Comparison of ENCODE assay signal across 15 cellular contexts in genomic region chr10:266974-267425, GRCh38.
DNase-seq lines count a peak whose midpoint lies in the region; FAIRE-seq and TF ChIP-seq lines count a peak whose summit lies in the region.
"Had no signal": no experiment of that assay in that cellular context is flagged by ENCODE, and none has a peak within 500 bp of the region (broad histone marks: within the 10 kb centered on the region; RNA-seq: fewer than 3 reads in every experiment).

No MANE protein-coding gene starts in this region.

- H3K9me3 ChIP-seq in endothelial cell of umbilical vein (replicated peaks; ENCODE audit: control insufficient read depth, insufficient read depth, low read length) (no peaks in the 10 kb centered on the region), skeletal muscle satellite cell (replicated peaks; ENCODE audit: low read length) (no peaks in the 10 kb centered on the region)
- H3K9me3 ChIP-seq: psoas muscle had no signal

- CTCF ChIA-PET in endothelial cell of umbilical vein (lab: Charles Lee): interaction anchor here (1.1 kb wide), 1 partner anchor 9 kb away, joined by 3 read pairs; no protein-coding TSS in a partner anchor

- H3K27ac ChIP-seq in endothelial cell of umbilical vein (ENCODE audit: insufficient read depth, low read depth, low read length): no peak overlapping the region
- H3K27ac ChIP-seq: psoas muscle had no signal

- no peak overlapping the region for H3K9ac ChIP-seq in endothelial cell of umbilical vein (replicated peaks; ENCODE audit: extremely low read depth, insufficient read depth, low read length)
- H3K9ac ChIP-seq in skeletal muscle satellite cell (ENCODE audit: low read depth, low read length): peak overlapping the region; percentile 16

- H3K36me3 ChIP-seq in endothelial cell of umbilical vein (ENCODE audit: control insufficient read depth in 2 of 2, extremely low read depth in 1 of 2, insufficient read depth in 2 of 2, low read length in 2 of 2) (no peaks in the 10 kb centered on the region), skeletal muscle satellite cell (ENCODE audit: insufficient read depth, low read length) (no peaks in the 10 kb centered on the region)

- no peaks in the 10 kb centered on the region for H3K9me1 ChIP-seq in endothelial cell of umbilical vein (replicated peaks; ENCODE audit: control insufficient read depth, extremely low read depth, insufficient read depth, low read length)

- intact Hi-C loops in endothelial cell of umbilical vein (cut with micrococcal nuclease): loop anchor here (10.0 kb wide), 1 partner anchor 188 kb away; no protein-coding TSS in a partner anchor

- H3K4me3 ChIP-seq in endothelial cell of umbilical vein (replicated peaks in 1 of 3; ENCODE audit: insufficient read depth in 1 of 3, low read depth in 1 of 3, low read length in 3 of 3) (no peak overlapping the region), skeletal muscle satellite cell (ENCODE audit: low read length) (no peak overlapping the region)
- H3K4me3 ChIP-seq: psoas muscle had no signal

- peaks cover 10% of the 10 kb centered on the region for H3K4me1 ChIP-seq in endothelial cell of umbilical vein (ENCODE audit: control insufficient read depth, extremely low read depth, insufficient read depth, low read length)
- peaks cover 22% of the 10 kb centered on the region for H3K4me1 ChIP-seq in skeletal muscle satellite cell (ENCODE audit: control insufficient read depth, insufficient read depth, low read length)
- H3K4me1 ChIP-seq: psoas muscle had no signal

- no peak overlapping the region for H2AFZ ChIP-seq in endothelial cell of umbilical vein (ENCODE audit: low read depth, low read length)

- POLR2A ChIA-PET in endothelial cell of umbilical vein (lab: Charles Lee): no interaction called here

- H3K27me3 ChIP-seq in endothelial cell of umbilical vein (ENCODE audit: control insufficient read depth in 2 of 2, insufficient read depth in 2 of 2, low read length in 2 of 2): no peaks in the 10 kb centered on the region
- H3K27me3 ChIP-seq in skeletal muscle satellite cell (ENCODE audit: control insufficient read depth, insufficient read depth, low read length): no peaks in the 10 kb centered on the region

- H3K79me2 ChIP-seq in endothelial cell of umbilical vein (ENCODE audit: control insufficient read depth, insufficient read depth, low read length): no peaks in the 10 kb centered on the region

- no peak for TF ChIP-seq POLR2A in endothelial cell of umbilical vein (IDR thresholded peaks at IDR 0.05; ENCODE audit: low read depth, low read length)
- TF ChIP-seq POLR2A in GM12891 (IDR thresholded peaks at IDR 0.05; ENCODE audit: low read depth, low read length): no peak

- DNase-seq in NCI-H1105 treated with DMSO at 0.1 percent for 48 hours (lab: John Stamatoyannopoulos, UW) (peak; percentile 21), NCI-H1105 (lab: John Stamatoyannopoulos, UW) (no peak), NCI-H69 (lab: John Stamatoyannopoulos, UW) (peak; percentile 25), endothelial cell of umbilical vein (ENCODE audit: low read depth, low spot score) (peak; percentile 73), NCI-H2081 (lab: John Stamatoyannopoulos, UW) (no peak), GM12891 (ENCODE audit: insufficient read length, low spot score) (no peak)
- no peak for DNase-seq in stimulated activated naive CD4-positive, alpha-beta T cell (lab: John Stamatoyannopoulos, UW)
- DNase-seq: 8988T; activated CD8-positive, alpha-beta memory T cell treated with anti-CD3 and anti-CD28 coated beads, Interleukin-2, amount 50 U/mL, for 4 hours; DMS153; psoas muscle; stimulated activated CD4-positive, alpha-beta T cell treated with anti-CD3 and anti-CD28 coated beads, Interleukin-4, amount 100 ng/mL, for 4 hours; substantia nigra had no signal

- no TSS peak for BruUV-seq in endothelial cell of umbilical vein (replicated peaks; lab: Mats Ljungman, UMichigan)

- peak; percentile 76 for FAIRE-seq in endothelial cell of umbilical vein (lab: Jason Lieb, UNC)
- no peak for FAIRE-seq in GM12891 (lab: Jason Lieb, UNC)
- FAIRE-seq: endometrium had no signal

- dilution Hi-C loops in endothelial cell of umbilical vein (cut with MboI; ENCODE audit: extremely low pct_ligation_motif_present, low sequenced_read_pairs): no loop called here

- H3K4me2 ChIP-seq in endothelial cell of umbilical vein (ENCODE audit: insufficient read depth, low read length): peak overlapping the region; percentile 66
- H3K4me2 ChIP-seq in skeletal muscle satellite cell (ENCODE audit: low read length): peak overlapping the region; percentile 43

- TF ChIP-seq CTCF in endothelial cell of umbilical vein (IDR thresholded peaks at IDR 0.05; ENCODE audit: extremely low read depth in 1 of 2, insufficient read depth in 1 of 2, low read depth in 1 of 2, low read length in 2 of 2): no peak

- no peaks in the 10 kb centered on the region for H4K20me1 ChIP-seq in endothelial cell of umbilical vein (replicated peaks; ENCODE audit: control insufficient read depth, extremely low read depth, insufficient read depth, low read length)

TF ChIP-seq in endothelial cell of umbilical vein, 7 proteins besides CTCF, POLR2A, EP300 and RAD21:
- peak; percentile 74 for TF ChIP-seq GATA2 (IDR thresholded peaks at IDR 0.05; ENCODE audit: insufficient read depth, insufficient read length, low read depth, low read length)
- TF ChIP-seq EZH2 (IDR thresholded peaks at IDR 0.05; ENCODE audit: borderline replicate concordance, low read depth, low read length, severe bottlenecking): no peak
- TF ChIP-seq MYC (IDR thresholded peaks at IDR 0.05; ENCODE audit: low read depth, low read length): no peak
- peak; percentile 65 for TF ChIP-seq FOS (IDR thresholded peaks at IDR 0.05; ENCODE audit: borderline replicate concordance, insufficient read depth, low read length)
- no peak for TF ChIP-seq MAX (IDR thresholded peaks at IDR 0.05; ENCODE audit: insufficient read depth, insufficient read length)
- peak; percentile 83 for TF ChIP-seq JUN (IDR thresholded peaks at IDR 0.05; ENCODE audit: borderline replicate concordance, insufficient read depth, insufficient read length, low read depth)
- no peak for TF ChIP-seq POLR2AphosphoS5 (IDR thresholded peaks at IDR 0.05; ENCODE audit: insufficient read depth, low read depth, low read length)

TF ChIP-seq in GM12891, 5 proteins besides CTCF, POLR2A, EP300 and RAD21:
- TF ChIP-seq POU2F2 (IDR thresholded peaks at IDR 0.05; ENCODE audit: low read depth, low read length): no peak

Comparison
In these comparisons a context has a peak if more than half of its experiments do, and no peak if none do; other contexts are left out.
1. DNase-seq: peak in NCI-H1105 treated with DMSO at 0.1 percent for 48 hours (single experiment), NCI-H69 (single experiment) and endothelial cell of umbilical vein (single experiment); none in NCI-H1105 (single experiment), stimulated activated naive CD4-positive, alpha-beta T cell (0 of 6), NCI-H2081 (0 of 2) and GM12891 (single experiment).